ENCODE assay signal across 9 cellular contexts in the genomic region with DNA sequence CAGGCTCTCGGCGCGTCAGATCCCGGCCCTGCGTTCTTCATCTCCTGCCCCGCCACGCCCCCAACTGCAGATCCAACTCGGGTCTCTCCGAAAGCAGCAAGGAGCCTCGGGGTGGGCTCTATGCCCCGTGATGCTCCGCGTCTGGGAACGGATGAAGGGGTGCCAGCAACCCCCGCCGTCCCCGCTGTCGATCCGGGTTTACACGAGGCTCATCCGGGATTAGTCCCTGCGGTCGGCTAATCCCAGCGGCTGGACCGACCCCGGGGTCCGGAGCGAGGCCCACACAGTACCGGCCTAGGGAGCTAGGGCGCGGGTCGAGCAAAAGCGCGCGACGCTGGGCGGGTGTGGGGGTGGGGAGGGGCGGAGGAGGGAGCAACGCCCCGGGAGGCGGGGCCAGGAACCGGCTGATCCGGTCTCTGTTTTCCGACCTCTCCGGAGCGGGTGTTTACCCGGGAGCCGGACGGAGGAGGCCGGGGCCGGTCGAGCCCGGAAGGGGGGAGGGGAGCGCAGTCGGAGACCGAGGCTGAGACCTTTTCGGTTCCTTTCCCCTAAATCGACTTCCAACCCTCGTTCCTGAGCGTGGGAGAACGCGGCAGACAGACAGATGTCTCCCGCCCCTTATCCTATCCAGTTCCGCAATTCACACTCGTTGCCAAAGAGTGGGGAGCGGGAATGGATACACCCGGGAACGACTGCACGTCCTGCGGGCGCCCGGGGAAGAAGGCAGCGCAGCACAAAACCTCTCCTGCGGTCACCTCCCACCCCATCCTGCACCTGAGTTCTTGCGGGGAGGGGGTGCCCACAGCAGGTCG. TPM values are rescaled to one million over a fixed set of nuclear protein-coding genes. Genes with fewer than 3 reads are reported as not detected.
A peak's percentile ranks its signal among the peaks of the same experiment; 100 is the strongest.
DNase-seq lines count a peak whose midpoint lies in the region; ATAC-seq, FAIRE-seq and TF ChIP-seq lines count a peak whose summit lies in the region.
"Had no signal": no experiment of that assay in that cellular context is flagged by ENCODE, and none has a peak within 500 bp of the region (broad histone marks: within the 10 kb centered on the region; RNA-seq: fewer than 3 reads in every experiment).

No MANE protein-coding gene starts in this region.

- H3K4me1 ChIP-seq in keratinocyte (ENCODE audit: control insufficient read depth, extremely low read depth, insufficient read depth, low read length), result peaks cover 16% of the 10 kb centered on the region

- H3K36me3 ChIP-seq in keratinocyte (ENCODE audit: control insufficient read depth in 2 of 2, extremely low read depth in 1 of 2, insufficient read depth in 2 of 2, low read length in 2 of 2), result peaks cover 0 to 3% of the 10 kb centered on the region in 2 experiments

- no peaks in the 10 kb centered on the region for H4K20me1 ChIP-seq in keratinocyte (ENCODE audit: control insufficient read depth, extremely low read depth, insufficient read depth, low read length)

- dilution Hi-C loops in keratinocyte (cut with MboI; ENCODE audit: extremely low pct_ligation_motif_present, low sequenced_read_pairs), result no loop called here

- H3K27me3 ChIP-seq in keratinocyte (ENCODE audit: control insufficient read depth, extremely low read depth, insufficient read depth, low read length), result no peaks in the 10 kb centered on the region

- FAIRE-seq in keratinocyte (lab: Jason Lieb, UNC), result peak; percentile 52
- FAIRE-seq: A204.1 had no signal

- no peaks in the 10 kb centered on the region for H3K79me2 ChIP-seq in keratinocyte (ENCODE audit: control insufficient read depth, insufficient read depth, low read length)

- ATAC-seq in HG02885 (IDR thresholded peaks at IDR 0.05; ENCODE audit: poor library complexity, unreplicated experiment), result peak; percentile 82

- peak overlapping the region; percentile 87 for H2AFZ ChIP-seq in keratinocyte (ENCODE audit: control insufficient read depth, low read length)

- H3K9me1 ChIP-seq in keratinocyte (ENCODE audit: control insufficient read depth, extremely low read depth, insufficient read depth, low read length), result no peaks in the 10 kb centered on the region

- DNase-seq in DMS 273 (lab: John Stamatoyannopoulos, UW; ENCODE audit: unreplicated experiment), result peak; percentile 90
- DNase-seq in DMS 273 treated with DMSO at 0.1 percent for 48 hours (lab: John Stamatoyannopoulos, UW), result no peak
- peak; percentile 57 for DNase-seq in NCI-H2107 treated with DMSO at 0.1 percent for 48 hours (lab: John Stamatoyannopoulos, UW; ENCODE audit: unreplicated experiment)
- peak; percentile 32 to 56 (median 42) for DNase-seq in activated CD4-positive, CD25-positive, alpha-beta regulatory T cell (lab: John Stamatoyannopoulos, UW)
- peak; percentile 56 for DNase-seq in central memory CD4-positive, alpha-beta T cell
- DNase-seq in keratinocyte (ENCODE audit: low read depth, low spot score), result no peak
- DNase-seq in stimulated activated CD4-positive, alpha-beta T cell treated with anti-CD3 and anti-CD28 coated beads, Interleukin-12 subunit alpha, Interleukin-12 subunit beta, amount 100 ng/mL, for 48 hours (ENCODE audit: low read depth in 2 of 3, low spot score in 1 of 3), result peak; percentile 27 to 71 (median 54)

- TF ChIP-seq CTCF in keratinocyte (optimal IDR thresholded peaks at IDR 0.05 in 1 of 3, IDR thresholded peaks at IDR 0.05 in 1 of 3, conservative IDR thresholded peaks at IDR 0.05 in 1 of 3; ENCODE audit: extremely low read depth in 1 of 3, insufficient read depth in 2 of 3, low read length in 3 of 3), result no peak

- peak overlapping the region; percentile 99 for H3K4me2 ChIP-seq in keratinocyte (ENCODE audit: control insufficient read depth, extremely low read depth, insufficient read depth, low read depth, low read length)

- H3K9me3 ChIP-seq in keratinocyte (ENCODE audit: control insufficient read depth, low read depth, low read length), result no peaks in the 10 kb centered on the region

- H3K4me3 ChIP-seq in keratinocyte (ENCODE audit: control insufficient read depth in 2 of 3, extremely low read depth in 1 of 3, insufficient read depth in 2 of 3, low read depth in 1 of 3, low read length in 3 of 3), result peak overlapping the region; percentile 44 to 93 (median 88)

- peak overlapping the region; percentile 95 for H3K27ac ChIP-seq in keratinocyte (ENCODE audit: control insufficient read depth, insufficient read depth, low read length)

- peak overlapping the region; percentile 94 for H3K9ac ChIP-seq in keratinocyte (ENCODE audit: control insufficient read depth, extremely low read depth, insufficient read depth, low read length)

RNA-seq across cellular contexts. Expression of a gene that starts 28.6 kb away (rescaled TPM):
- 10.0 to 19.9 TPM (median 14.2 TPM) in 3 replicates for polyA plus RNA-seq in keratinocyte
- 76.5 TPM for polyA plus RNA-seq in keratinocyte (2011; ENCODE audit: low read depth)
- polyA plus RNA-seq in keratinocyte (2011; cell fraction: cytosol; rRNA removed), result 6.6 and 7.2 TPM in 2 replicates
- polyA plus RNA-seq in keratinocyte (2011; cell fraction: nucleus; rRNA removed), result 32.7 and 43.1 TPM in 2 replicates
- polyA plus RNA-seq in keratinocyte (2012; ENCODE audit: low replicate concordance), result 18.0 and 74.0 TPM in 2 replicates
- 45.5 to 90.7 TPM (median 50.3 TPM) in 3 replicates for polyA minus RNA-seq in keratinocyte
- 24.2 TPM for polyA minus RNA-seq in keratinocyte (2011; cell fraction: cytosol; rRNA and poly(A)+ RNA removed)
- polyA minus RNA-seq in keratinocyte (2011; cell fraction: nucleus; rRNA and poly(A)+ RNA removed), result 71.8 and 73.0 TPM in 2 replicates

Comparison
In these comparisons a context has a peak if more than half of its experiments do, and no peak if none do; other contexts are left out.
1. DNase-seq: peak in DMS 273 (single experiment), NCI-H2107 treated with DMSO at 0.1 percent for 48 hours (single experiment), activated CD4-positive, CD25-positive, alpha-beta regulatory T cell (4 of 4), central memory CD4-positive, alpha-beta T cell (single experiment) and stimulated activated CD4-positive, alpha-beta T cell treated with anti-CD3 and anti-CD28 coated beads, Interleukin-12 subunit alpha, Interleukin-12 subunit beta, amount 100 ng/mL, for 48 hours (3 of 3); none in DMS 273 treated with DMSO at 0.1 percent for 48 hours (single experiment) and keratinocyte (single experiment).